In genomic region chr7:100433592-100434296, GRCh38 we compare ENCODE assay signal across 12 cellular contexts. TPM values are rescaled to one million over a fixed set of nuclear protein-coding genes. Genes with fewer than 3 reads are reported as not detected.
A peak's percentile ranks its signal among the peaks of the same experiment; 100 is the strongest.
DNase-seq lines count a peak whose midpoint lies in the region; ATAC-seq, FAIRE-seq and TF ChIP-seq lines count a peak whose summit lies in the region.
"Had no signal": no experiment of that assay in that cellular context is flagged by ENCODE, and none has a peak within 500 bp of the region (broad histone marks: within the 10 kb centered on the region; RNA-seq: fewer than 3 reads in every experiment).

No MANE protein-coding gene starts in this region.

- no peak overlapping the region for H3K4me2 ChIP-seq in HepG2 (ENCODE audit: low read depth, low read length)

- TF ChIP-seq POLR2A in HepG2 (IDR thresholded peaks at IDR 0.05; ENCODE audit: insufficient read depth in 1 of 2, low read depth in 2 of 2, low read length in 2 of 2): no peak
- TF ChIP-seq POLR2A in right lobe of liver (IDR thresholded peaks at IDR 0.05): no peak

- in situ Hi-C loops in HepG2 (cut with HindIII; ENCODE audit: extremely low pct_ligation_motif_present, low pct_unique_long_range_greater_than_20kb): no loop called here

- CTCF ChIA-PET in HepG2 (lab: Yijun Ruan, JAX; ENCODE audit: low intra/inter-chr PET ratio, low total read pairs): no interaction called here

- H3K4me1 ChIP-seq in HepG2 (ENCODE audit: insufficient read depth, low read length) (peaks cover 66% of the 10 kb centered on the region), right lobe of liver (peaks cover 0 to 34% (median 3%) of the 10 kb centered on the region in 4 donors), left lung (peaks cover 17 to 63% of the 10 kb centered on the region in 2 donors)

- no peak overlapping the region for H2AFZ ChIP-seq in HepG2 (ENCODE audit: low read length)

- BruUV-seq in HepG2 (replicated peaks; lab: Mats Ljungman, UMichigan): no TSS peak

- H3K36me3 ChIP-seq in HepG2 (replicated peaks in 1 of 2; ENCODE audit: control insufficient read depth in 1 of 2, insufficient read depth in 2 of 2, low read length in 2 of 2) (peaks cover 5 to 30% of the 10 kb centered on the region in 2 experiments), right lobe of liver (peaks cover 0 to 21% (median 4%) of the 10 kb centered on the region in 4 donors), left lung (peaks cover 0 to 37% of the 10 kb centered on the region in 2 donors)
- H3K36me3 ChIP-seq: uterus had no signal

- no peaks in the 10 kb centered on the region for H3K9me3 ChIP-seq in HepG2 (ENCODE audit: low read length)
- no peaks in the 10 kb centered on the region for H3K9me3 ChIP-seq in right lobe of liver
- H3K9me3 ChIP-seq in left lung: no peaks in the 10 kb centered on the region
- H3K9me3 ChIP-seq: uterus had no signal

- POLR2A ChIA-PET in HepG2 (lab: Yijun Ruan, JAX): interaction anchor here (0.7 to 5.0 kb wide), 3 partner anchors 12 to 21 kb away, joined by 3 to 72 read pairs (median 4); no protein-coding TSS in a partner anchor

- no peak overlapping the region for H3K9ac ChIP-seq in HepG2 (ENCODE audit: insufficient read depth, low read depth, low read length)

- intact Hi-C loops in HepG2 (cut with micrococcal nuclease; ENCODE audit: unreplicated experiment) (no loop called here), right lobe of liver (cut with DNase I) (no loop called here), left lung (cut with DNase I) (no loop called here)

- H3K79me2 ChIP-seq in HepG2 (ENCODE audit: insufficient read depth, low read length): peaks cover 37% of the 10 kb centered on the region

- 91% methylated on average over 10 of the region's 10 CpGs for WGBS in HepG2 (ENCODE audit: low lambda C conversion rate)
- 65% methylated on average over 8 of the region's 10 CpGs for WGBS in right lobe of liver (ENCODE audit: insufficient coverage, low coverage, low lambda C conversion rate, missing lambda C conversion rate)

- FAIRE-seq in HepG2 (lab: Jason Lieb, UNC): no peak

- H3K27ac ChIP-seq in HepG2 (ENCODE audit: extremely low read length, insufficient read depth, low read length) (no peak overlapping the region), right lobe of liver (peak overlapping the region in 1 of 3 donors; percentile 18), VCaP (peak overlapping the region; percentile 100), left lung (peak overlapping the region; percentile 5 to 37)
- H3K27ac ChIP-seq: brain microvascular endothelial cell, uterus had no signal

- no peaks in the 10 kb centered on the region; the same call in 1 of the 2 replicates for H4K20me1 ChIP-seq in HepG2 (ENCODE audit: insufficient read depth, low read length)

- DNase-seq in HepG2 (ENCODE audit: low spot score) (no peak), right lobe of liver (no peak), left lung (peak in 1 of 2 donors; percentile 43), NCI-H2107 (lab: John Stamatoyannopoulos, UW) (no peak), NCI-H1048 (lab: John Stamatoyannopoulos, UW) (no peak), NCI-H1092 treated with DMSO at 0.1 percent for 48 hours (lab: John Stamatoyannopoulos, UW) (no peak), activated gamma-delta T cell (lab: John Stamatoyannopoulos, UW) (no peak)
- DNase-seq: brain microvascular endothelial cell, islet precursor cell, NCI-H2171 treated with DMSO at 0.1 percent for 48 hours, uterus had no signal

- TF ChIP-seq RAD21 in HepG2 (CRISPR knock-in tag; IDR thresholded peaks at IDR 0.05): no peak

- no peak for TF ChIP-seq EP300 in HepG2 (IDR thresholded peaks at IDR 0.05; ENCODE audit: low read depth in 2 of 2, low read length in 2 of 2)
- no peak for TF ChIP-seq EP300 in HepG2 (CRISPR knock-in tag; IDR thresholded peaks at IDR 0.05; ENCODE audit: borderline replicate concordance)

- ATAC-seq in HepG2: no peak
- no peak for ATAC-seq in right lobe of liver
- no peak for ATAC-seq in left lung

- H3K4me3 ChIP-seq in HepG2 (replicated peaks in 1 of 3; ENCODE audit: insufficient read depth in 1 of 3, low read depth in 2 of 3, low read length in 3 of 3): no peak overlapping the region
- H3K4me3 ChIP-seq in right lobe of liver: no peak overlapping the region
- H3K4me3 ChIP-seq in left lung: no peak overlapping the region
- H3K4me3 ChIP-seq: uterus had no signal

- TF ChIP-seq CTCF in HepG2 (CRISPR knock-in tag; IDR thresholded peaks at IDR 0.05) (no peak), right lobe of liver (IDR thresholded peaks at IDR 0.05) (no peak), VCaP (conservative IDR thresholded peaks at IDR 0.05) (no peak), left lung (IDR thresholded peaks at IDR 0.05) (no peak)

- H3K27me3 ChIP-seq in HepG2 (ENCODE audit: control insufficient read depth in 1 of 2, insufficient read depth in 2 of 2, low read length in 2 of 2): no peaks in the 10 kb centered on the region; a peak in 1 of 5 replicates
- H3K27me3 ChIP-seq in right lobe of liver: no peaks in the 10 kb centered on the region
- no peaks in the 10 kb centered on the region for H3K27me3 ChIP-seq in left lung
- H3K27me3 ChIP-seq: brain microvascular endothelial cell, uterus had no signal

RNA-seq across cellular contexts. Expression of gene PPP1R35, which starts 2.6 kb away (rescaled TPM):
- total RNA-seq in HepG2 (2016; rRNA removed; fragmentation: Illumina TruSeq; extraction: Trizol) (16.7 and 24.8 TPM in 2 replicates), right lobe of liver (10 to 100 TPM in 5 of 6 experiments, 1 to 10 TPM in 1; 9.8 to 26.8 (median 13.2) TPM), left lung (10 to 100 TPM; 22.7 to 27.0 TPM)
- total RNA-seq in HepG2 (2016; cell fraction: cytosol; rRNA removed; fragmentation: Illumina TruSeq; extraction: Trizol; ENCODE audit: low read depth): 16.5 and 21.7 TPM in 2 replicates
- total RNA-seq in HepG2 (2016; cell fraction: insoluble cytoplasmic fraction; rRNA removed; fragmentation: Illumina TruSeq; extraction: Trizol): 19.3 and 24.7 TPM in 2 replicates
- total RNA-seq in HepG2 (2016; cell fraction: membrane; rRNA removed; fragmentation: Illumina TruSeq; extraction: Trizol): 16.5 and 20.1 TPM in 2 replicates
- total RNA-seq in HepG2 (2016; cell fraction: nucleus; rRNA removed; fragmentation: Illumina TruSeq; extraction: Trizol): 13.8 and 17.9 TPM in 2 replicates
- 26.4 and 29.0 TPM in 2 replicates for polyA plus RNA-seq in HepG2 (2011; rRNA removed)
- 18.0 and 33.0 TPM in 2 replicates for polyA plus RNA-seq in HepG2 (2011; cell fraction: cytosol; rRNA removed)
- polyA plus RNA-seq in HepG2 (2011; cell fraction: nucleus; rRNA removed): 102 and 127 TPM in 2 replicates
- 17.6 and 20.1 TPM in 2 replicates for polyA plus RNA-seq in HepG2 (2012)
- polyA plus RNA-seq in HepG2 (2016; cell fraction: cytosol; fragmentation: Illumina TruSeq; extraction: Trizol; ENCODE audit: low read depth): 16.5 and 23.2 TPM in 2 replicates
- polyA plus RNA-seq in HepG2 (2016; cell fraction: insoluble cytoplasmic fraction; fragmentation: Illumina TruSeq; extraction: Trizol; ENCODE audit: low read depth): 21.3 TPM in 2 replicates
- 13.7 and 17.5 TPM in 2 replicates for polyA plus RNA-seq in HepG2 (2016; cell fraction: membrane; fragmentation: Illumina TruSeq; extraction: Trizol; ENCODE audit: low read depth)
- polyA plus RNA-seq in HepG2 (2016; cell fraction: nucleus; fragmentation: Illumina TruSeq; extraction: Trizol; ENCODE audit: insufficient read depth, low read depth): 39.6 and 40.4 TPM in 2 replicates
- 13.2 and 24.1 TPM in 2 replicates for polyA minus RNA-seq in HepG2 (2011; rRNA and poly(A)+ RNA removed; ENCODE audit: low replicate concordance)
- polyA minus RNA-seq in HepG2 (2011; cell fraction: cytosol; rRNA and poly(A)+ RNA removed): 10.6 and 13.9 TPM in 2 replicates
- polyA minus RNA-seq in HepG2 (2011; cell fraction: nucleus; rRNA and poly(A)+ RNA removed): 7.1 and 7.3 TPM in 2 replicates

RNA-seq across cellular contexts. Expression of gene MEPCE, which starts 4.1 kb away (rescaled TPM):
- total RNA-seq in HepG2 (2016; rRNA removed; fragmentation: Illumina TruSeq; extraction: Trizol) (22.6 and 26.0 TPM in 2 replicates), right lobe of liver (10 to 100 TPM; 17.1 to 25.1 (median 20.7) TPM), left lung (10 to 100 TPM; 25.0 to 33.0 TPM)
- 3.8 and 3.9 TPM in 2 replicates for total RNA-seq in HepG2 (2016; cell fraction: cytosol; rRNA removed; fragmentation: Illumina TruSeq; extraction: Trizol; ENCODE audit: low read depth)
- 20.2 and 25.7 TPM in 2 replicates for total RNA-seq in HepG2 (2016; cell fraction: insoluble cytoplasmic fraction; rRNA removed; fragmentation: Illumina TruSeq; extraction: Trizol)
- total RNA-seq in HepG2 (2016; cell fraction: membrane; rRNA removed; fragmentation: Illumina TruSeq; extraction: Trizol): 12.8 and 14.8 TPM in 2 replicates
- 14.9 and 18.9 TPM in 2 replicates for total RNA-seq in HepG2 (2016; cell fraction: nucleus; rRNA removed; fragmentation: Illumina TruSeq; extraction: Trizol)
- 12.3 and 12.7 TPM in 2 replicates for polyA plus RNA-seq in HepG2 (2011; rRNA removed)
- polyA plus RNA-seq in HepG2 (2011; cell fraction: cytosol; rRNA removed): 9.2 and 10.6 TPM in 2 replicates
- polyA plus RNA-seq in HepG2 (2011; cell fraction: nucleus; rRNA removed): 18.9 and 27.3 TPM in 2 replicates
- 14.6 and 17.9 TPM in 2 replicates for polyA plus RNA-seq in HepG2 (2012)
- 3.0 and 3.3 TPM in 2 replicates for polyA plus RNA-seq in HepG2 (2016; cell fraction: cytosol; fragmentation: Illumina TruSeq; extraction: Trizol; ENCODE audit: low read depth)
- polyA plus RNA-seq in HepG2 (2016; cell fraction: insoluble cytoplasmic fraction; fragmentation: Illumina TruSeq; extraction: Trizol; ENCODE audit: low read depth): 20.4 and 25.4 TPM in 2 replicates
- polyA plus RNA-seq in HepG2 (2016; cell fraction: membrane; fragmentation: Illumina TruSeq; extraction: Trizol; ENCODE audit: low read depth): 8.6 and 9.6 TPM in 2 replicates
- 23.4 and 28.3 TPM in 2 replicates for polyA plus RNA-seq in HepG2 (2016; cell fraction: nucleus; fragmentation: Illumina TruSeq; extraction: Trizol; ENCODE audit: insufficient read depth, low read depth)
- 44.0 and 89.0 TPM in 2 replicates for polyA minus RNA-seq in HepG2 (2011; rRNA and poly(A)+ RNA removed; ENCODE audit: low replicate concordance)
- 8.6 and 10.8 TPM in 2 replicates for polyA minus RNA-seq in HepG2 (2011; cell fraction: cytosol; rRNA and poly(A)+ RNA removed)
- 27.3 and 30.2 TPM in 2 replicates for polyA minus RNA-seq in HepG2 (2011; cell fraction: nucleus; rRNA and poly(A)+ RNA removed)

RNA-seq across cellular contexts. Expression of gene ZCWPW1, which starts 5.2 kb away (rescaled TPM):
- total RNA-seq in HepG2 (2016; rRNA removed; fragmentation: Illumina TruSeq; extraction: Trizol) (2.5 and 2.6 TPM in 2 replicates), right lobe of liver (1 to 10 TPM in 5 of 6 experiments, under 1 TPM in 1; 0.86 to 5.7 (median 2.7) TPM), left lung (1 to 10 TPM; 2.9 to 4.1 TPM)
- total RNA-seq in HepG2 (2016; cell fraction: cytosol; rRNA removed; fragmentation: Illumina TruSeq; extraction: Trizol; ENCODE audit: low read depth): 2.1 and 2.2 TPM in 2 replicates
- 1.8 and 1.9 TPM in 2 replicates for total RNA-seq in HepG2 (2016; cell fraction: insoluble cytoplasmic fraction; rRNA removed; fragmentation: Illumina TruSeq; extraction: Trizol)
- 2.5 and 3.9 TPM in 2 replicates for total RNA-seq in HepG2 (2016; cell fraction: membrane; rRNA removed; fragmentation: Illumina TruSeq; extraction: Trizol)
- total RNA-seq in HepG2 (2016; cell fraction: nucleus; rRNA removed; fragmentation: Illumina TruSeq; extraction: Trizol): 1.5 and 2.4 TPM in 2 replicates
- polyA plus RNA-seq in HepG2 (2011; rRNA removed): 1.6 and 2.4 TPM in 2 replicates
- 1.1 and 1.3 TPM in 2 replicates for polyA plus RNA-seq in HepG2 (2011; cell fraction: cytosol; rRNA removed)
- 4.8 and 5.3 TPM in 2 replicates for polyA plus RNA-seq in HepG2 (2011; cell fraction: nucleus; rRNA removed)
- 1.8 and 2.3 TPM in 2 replicates for polyA plus RNA-seq in HepG2 (2012)
- polyA plus RNA-seq in HepG2 (2016; cell fraction: cytosol; fragmentation: Illumina TruSeq; extraction: Trizol; ENCODE audit: low read depth): 1.4 and 2.2 TPM in 2 replicates
- 2.0 and 2.9 TPM in 2 replicates for polyA plus RNA-seq in HepG2 (2016; cell fraction: insoluble cytoplasmic fraction; fragmentation: Illumina TruSeq; extraction: Trizol; ENCODE audit: low read depth)
- polyA plus RNA-seq in HepG2 (2016; cell fraction: membrane; fragmentation: Illumina TruSeq; extraction: Trizol; ENCODE audit: low read depth): 1.8 and 2.6 TPM in 2 replicates
- 5.2 and 6.5 TPM in 2 replicates for polyA plus RNA-seq in HepG2 (2016; cell fraction: nucleus; fragmentation: Illumina TruSeq; extraction: Trizol; ENCODE audit: insufficient read depth, low read depth)
- 0.28 and 1.5 TPM in 2 replicates for polyA minus RNA-seq in HepG2 (2011; rRNA and poly(A)+ RNA removed; ENCODE audit: low replicate concordance)
- 0.49 and 1.1 TPM in 2 replicates for polyA minus RNA-seq in HepG2 (2011; cell fraction: cytosol; rRNA and poly(A)+ RNA removed)
- polyA minus RNA-seq in HepG2 (2011; cell fraction: nucleus; rRNA and poly(A)+ RNA removed): 1.7 and 3.3 TPM in 2 replicates

RNA-seq across cellular contexts. Expression of gene SPACDR, which starts 30.3 kb away (rescaled TPM):
- total RNA-seq in HepG2 (2016; rRNA removed; fragmentation: Illumina TruSeq; extraction: Trizol) (not detected in 2 replicates), right lobe of liver (not detected), left lung (1 to 10 TPM in 1 of 2 donors, under 1 TPM in 1; 0.41 to 1.9 TPM)
- not detected in 2 replicates for total RNA-seq in HepG2 (2016; cell fraction: cytosol; rRNA removed; fragmentation: Illumina TruSeq; extraction: Trizol; ENCODE audit: low read depth)
- 0.15 TPM in 1 of 2 replicates, not detected in the other for total RNA-seq in HepG2 (2016; cell fraction: insoluble cytoplasmic fraction; rRNA removed; fragmentation: Illumina TruSeq; extraction: Trizol)
- total RNA-seq in HepG2 (2016; cell fraction: membrane; rRNA removed; fragmentation: Illumina TruSeq; extraction: Trizol): not detected in 2 replicates
- total RNA-seq in HepG2 (2016; cell fraction: nucleus; rRNA removed; fragmentation: Illumina TruSeq; extraction: Trizol): not detected in 2 replicates
- polyA plus RNA-seq in HepG2 (2011; rRNA removed): 0.24 and 0.41 TPM in 2 replicates
- polyA plus RNA-seq in HepG2 (2011; cell fraction: cytosol; rRNA removed): 0.16 TPM in 1 of 2 replicates, not detected in the other
- 0.55 and 0.99 TPM in 2 replicates for polyA plus RNA-seq in HepG2 (2011; cell fraction: nucleus; rRNA removed)
- polyA plus RNA-seq in HepG2 (2012): 0.20 TPM in 1 of 2 replicates, not detected in the other
- not detected in 2 replicates for polyA plus RNA-seq in HepG2 (2016; cell fraction: cytosol; fragmentation: Illumina TruSeq; extraction: Trizol; ENCODE audit: low read depth)
- polyA plus RNA-seq in HepG2 (2016; cell fraction: insoluble cytoplasmic fraction; fragmentation: Illumina TruSeq; extraction: Trizol; ENCODE audit: low read depth): not detected in 2 replicates
- 0.26 TPM in 1 of 2 replicates, not detected in the other for polyA plus RNA-seq in HepG2 (2016; cell fraction: membrane; fragmentation: Illumina TruSeq; extraction: Trizol; ENCODE audit: low read depth)
- not detected in 2 replicates for polyA plus RNA-seq in HepG2 (2016; cell fraction: nucleus; fragmentation: Illumina TruSeq; extraction: Trizol; ENCODE audit: insufficient read depth, low read depth)
- polyA minus RNA-seq in HepG2 (2011; rRNA and poly(A)+ RNA removed; ENCODE audit: low replicate concordance): 0.14 and 0.65 TPM in 2 replicates
- not detected in 2 replicates for polyA minus RNA-seq in HepG2 (2011; cell fraction: cytosol; rRNA and poly(A)+ RNA removed)
- polyA minus RNA-seq in HepG2 (2011; cell fraction: nucleus; rRNA and poly(A)+ RNA removed): not detected in 2 replicates

RNA-seq across cellular contexts. Expression of gene TSC22D4, which starts 45.3 kb away (rescaled TPM):
- 6.3 and 7.7 TPM in 2 replicates for total RNA-seq in HepG2 (2016; rRNA removed; fragmentation: Illumina TruSeq; extraction: Trizol)
- total RNA-seq in HepG2 (2016; cell fraction: cytosol; rRNA removed; fragmentation: Illumina TruSeq; extraction: Trizol; ENCODE audit: low read depth): 2.6 and 2.9 TPM in 2 replicates
- total RNA-seq in HepG2 (2016; cell fraction: insoluble cytoplasmic fraction; rRNA removed; fragmentation: Illumina TruSeq; extraction: Trizol): 5.6 and 7.4 TPM in 2 replicates
- 4.7 and 8.1 TPM in 2 replicates for total RNA-seq in HepG2 (2016; cell fraction: membrane; rRNA removed; fragmentation: Illumina TruSeq; extraction: Trizol)
- 4.4 and 5.5 TPM in 2 replicates for total RNA-seq in HepG2 (2016; cell fraction: nucleus; rRNA removed; fragmentation: Illumina TruSeq; extraction: Trizol)
- 8.7 and 10.1 TPM in 2 replicates for polyA plus RNA-seq in HepG2 (2011; rRNA removed)
- polyA plus RNA-seq in HepG2 (2011; cell fraction: cytosol; rRNA removed): 6.5 and 10.9 TPM in 2 replicates
- 17.7 and 20.7 TPM in 2 replicates for polyA plus RNA-seq in HepG2 (2011; cell fraction: nucleus; rRNA removed)
- 6.9 and 11.5 TPM in 2 replicates for polyA plus RNA-seq in HepG2 (2012)
- 2.7 and 4.0 TPM in 2 replicates for polyA plus RNA-seq in HepG2 (2016; cell fraction: cytosol; fragmentation: Illumina TruSeq; extraction: Trizol; ENCODE audit: low read depth)
- polyA plus RNA-seq in HepG2 (2016; cell fraction: insoluble cytoplasmic fraction; fragmentation: Illumina TruSeq; extraction: Trizol; ENCODE audit: low read depth): 10.1 and 11.1 TPM in 2 replicates
- 6.2 and 8.1 TPM in 2 replicates for polyA plus RNA-seq in HepG2 (2016; cell fraction: membrane; fragmentation: Illumina TruSeq; extraction: Trizol; ENCODE audit: low read depth)
- polyA plus RNA-seq in HepG2 (2016; cell fraction: nucleus; fragmentation: Illumina TruSeq; extraction: Trizol; ENCODE audit: insufficient read depth, low read depth): 13.1 and 14.8 TPM in 2 replicates
- 9.9 and 13.8 TPM in 2 replicates for polyA minus RNA-seq in HepG2 (2011; rRNA and poly(A)+ RNA removed; ENCODE audit: low replicate concordance)
- polyA minus RNA-seq in HepG2 (2011; cell fraction: cytosol; rRNA and poly(A)+ RNA removed): 7.0 and 9.1 TPM in 2 replicates
- 3.0 and 4.5 TPM in 2 replicates for polyA minus RNA-seq in HepG2 (2011; cell fraction: nucleus; rRNA and poly(A)+ RNA removed)
- 10 to 100 TPM; 12.5 to 20.5 (median 17.0) TPM for total RNA-seq in right lobe of liver
- 10 to 100 TPM; 50.1 to 55.6 TPM for total RNA-seq in left lung
